In the genomic region with DNA sequence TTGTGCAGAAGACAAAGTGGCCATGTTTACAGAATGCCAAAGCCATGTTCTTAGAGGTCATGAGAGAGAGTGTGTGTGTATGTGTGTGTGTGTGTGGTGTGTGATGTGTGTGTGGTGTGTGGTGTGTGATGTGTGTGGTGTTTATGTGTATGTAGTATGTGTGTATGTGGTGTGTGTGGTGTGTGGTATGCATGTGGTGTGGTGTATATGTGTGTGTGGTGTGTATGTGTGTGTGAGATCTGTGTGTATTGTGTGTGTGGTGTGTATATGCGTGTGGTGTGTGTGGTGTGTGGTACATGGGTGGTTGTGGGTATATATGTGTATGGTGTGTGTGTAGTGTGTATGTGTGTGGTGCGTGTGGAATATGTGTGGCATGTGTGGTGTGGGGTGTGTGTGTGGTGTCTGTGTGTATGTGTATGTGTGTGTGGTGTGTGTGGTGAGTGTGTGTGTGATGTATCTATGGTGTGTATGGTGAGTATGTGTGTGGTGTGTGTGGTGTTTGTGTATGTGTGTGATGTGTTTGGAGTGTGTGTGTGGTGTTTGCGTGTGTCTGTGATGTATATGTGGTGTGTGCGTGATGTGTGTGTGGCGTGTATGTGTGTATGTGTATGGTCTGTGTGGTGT, we compare ENCODE assay signal across 15 cellular contexts. TPM values are rescaled to one million over a fixed set of nuclear protein-coding genes. Genes with fewer than 3 reads are reported as not detected.
DNase-seq lines count a peak whose midpoint lies in the region; ATAC-seq, FAIRE-seq and TF ChIP-seq lines count a peak whose summit lies in the region.
"Had no signal": no experiment of that assay in that cellular context is flagged by ENCODE, and none has a peak within 500 bp of the region (broad histone marks: within the 10 kb centered on the region; RNA-seq: fewer than 3 reads in every experiment).

No MANE protein-coding gene starts in this region.

- H3K79me1 ChIP-seq in H1 (ENCODE audit: low read depth, low read length), result no peaks in the 10 kb centered on the region

- H4K20me1 ChIP-seq in H1 (replicated peaks in 1 of 2; ENCODE audit: control insufficient read depth in 1 of 2, insufficient read depth in 2 of 2, low read length in 2 of 2) (peaks cover 0 to 11% of the 10 kb centered on the region in 2 experiments), osteoblast (ENCODE audit: insufficient read depth, low read length) (no peaks in the 10 kb centered on the region), GM23338 (replicated peaks; ENCODE audit: insufficient read depth) (no peaks in the 10 kb centered on the region)

- CTCF ChIA-PET in H1 (lab: Charles Lee; ENCODE audit: partially characterized antibody), result no interaction called here

- peak overlapping the region; percentile 52; the same call in 1 of the 2 replicates for H2BK20ac ChIP-seq in H1 (ENCODE audit: low read length)

- H3K18ac ChIP-seq in H1 (ENCODE audit: extremely low read depth, low read length), result no peak overlapping the region

- WGBS in H1 (ENCODE audit: extremely low coverage in 1 of 2, insufficient coverage in 1 of 2, insufficient read length in 1 of 2, insufficient replicate concordance in 2 of 2, low coverage in 1 of 2, low lambda C conversion rate in 2 of 2, missing lambda C conversion rate in 1 of 2), 2 experiments, result 62 to 100% methylated on average over 1 to 5 of the region's 5 CpGs

- no peaks in the 10 kb centered on the region; a peak in 1 of 8 replicates for H3K36me3 ChIP-seq in H1 (ENCODE audit: control insufficient read depth in 2 of 4, insufficient read depth in 4 of 4, low read length in 3 of 4)
- H3K36me3 ChIP-seq in osteoblast (ENCODE audit: insufficient read depth, low read length), result no peaks in the 10 kb centered on the region
- H3K36me3 ChIP-seq in GM23338 (ENCODE audit: insufficient read depth), result no peaks in the 10 kb centered on the region

- TF ChIP-seq POLR2A in H1 (IDR thresholded peaks at IDR 0.05; ENCODE audit: control extremely low read depth in 1 of 2, low read depth in 2 of 2, low read length in 2 of 2), result no peak

- H3K27me3 ChIP-seq in H1 (replicated peaks in 1 of 4; ENCODE audit: control insufficient read depth in 3 of 4, extremely low read depth in 1 of 4, insufficient read depth in 3 of 4, low read length in 3 of 4) (peaks cover 0 to 3% (median 0%) of the 10 kb centered on the region in 4 experiments; a peak in 1 of 7 replicates), osteoblast (ENCODE audit: insufficient read depth, low read length) (no peaks in the 10 kb centered on the region), GM23338 (ENCODE audit: insufficient read depth) (no peaks in the 10 kb centered on the region)

- H4K5ac ChIP-seq in H1 (ENCODE audit: insufficient read length, low read depth, low read length), result no peak overlapping the region

- peak overlapping the region; percentile 100 for H3K56ac ChIP-seq in H1 (replicated peaks; ENCODE audit: insufficient read length, low read depth, low read length)

- no peak for TF ChIP-seq RAD21 in H1 (IDR thresholded peaks at IDR 0.05 in 1 of 2, conservative IDR thresholded peaks at IDR 0.05 in 1 of 2; ENCODE audit: low read depth in 2 of 2, low read length in 2 of 2)

- no peak overlapping the region for H3K14ac ChIP-seq in H1 (ENCODE audit: insufficient read length)

- no peaks in the 10 kb centered on the region for H3K9me2 ChIP-seq in GM23338 (ENCODE audit: insufficient read depth)

- TF ChIP-seq CTCF in H1 (IDR thresholded peaks at IDR 0.05; ENCODE audit: control extremely low read depth in 1 of 3, insufficient read depth in 1 of 3, low read depth in 1 of 3, low read length in 3 of 3), result no peak
- TF ChIP-seq CTCF in osteoblast (IDR thresholded peaks at IDR 0.05; ENCODE audit: extremely low read depth, low read depth, low read length), result no peak
- TF ChIP-seq CTCF in GM23338 (conservative IDR thresholded peaks at IDR 0.05; ENCODE audit: low read depth in 2 of 2), result no peak

- no peak overlapping the region for H4K8ac ChIP-seq in H1 (ENCODE audit: extremely low read depth, insufficient read depth, low read length)

- no peak overlapping the region for H2AFZ ChIP-seq in H1 (ENCODE audit: low read length)
- H2AFZ ChIP-seq in osteoblast (ENCODE audit: low read length), result no peak overlapping the region
- no peak overlapping the region for H2AFZ ChIP-seq in GM23338

- peak overlapping the region; percentile 53 for H3K23ac ChIP-seq in H1 (ENCODE audit: insufficient read length)

- H3K27ac ChIP-seq in H1 (ENCODE audit: low read depth, low read length) (no peak overlapping the region), osteoblast (ENCODE audit: low read depth, low read length) (no peak overlapping the region), GM23338 (ENCODE audit: low read depth) (no peak overlapping the region)
- H3K27ac ChIP-seq: C4-2B had no signal

- peak overlapping the region; percentile 92 for H2AK5ac ChIP-seq in H1 (ENCODE audit: low read depth, low read length)

- POLR2A ChIA-PET in H1 (lab: Charles Lee; ENCODE audit: partially characterized antibody), result no interaction called here

- no peak overlapping the region for H3K4me3 Mint-ChIP-seq in GM23338

- H3K23me2 ChIP-seq in H1 (ENCODE audit: low read depth, low read length), result peaks cover 12% of the 10 kb centered on the region; the same call in 1 of the 2 replicates

- H3K27me3 Mint-ChIP-seq in GM23338 (ENCODE audit: insufficient read depth, low read depth, poor library complexity), result peaks cover 9% of the 10 kb centered on the region

- ATAC-seq in GM23338 (no peak), GM21786 (IDR thresholded peaks at IDR 0.05; ENCODE audit: unreplicated experiment) (no peak)

- no peak overlapping the region; the same call in 1 of the 2 replicates for H2BK5ac ChIP-seq in H1 (ENCODE audit: low read depth, low read length)

- peak overlapping the region; percentile 91 for H4K91ac ChIP-seq in H1 (replicated peaks; ENCODE audit: insufficient read length, low read length)

- H3K4me1 ChIP-seq in H1 (replicated peaks in 1 of 4; ENCODE audit: control insufficient read depth in 3 of 4, insufficient read depth in 4 of 4, low read length in 3 of 4) (peaks cover 0 to 14% (median 4%) of the 10 kb centered on the region in 4 experiments; a peak in 2 of 7 replicates), osteoblast (ENCODE audit: insufficient read depth, low read length) (peaks cover 5% of the 10 kb centered on the region), GM23338 (ENCODE audit: insufficient read depth) (peaks cover 16% of the 10 kb centered on the region; the same call in 1 of the 2 replicates)

- FAIRE-seq in HTR-8/SVneo (lab: Jason Lieb, UNC) (peak; percentile 100), H1 (lab: Jason Lieb, UNC) (peak; percentile 84)

- peak overlapping the region; percentile 85 for H3K4ac ChIP-seq in H1 (replicated peaks; ENCODE audit: insufficient read length, low read depth, low read length)

- H3K27ac Mint-ChIP-seq in GM23338, result no peak overlapping the region

- peak overlapping the region; percentile 70; the same call in 1 of the 2 replicates for H2BK12ac ChIP-seq in H1 (ENCODE audit: low read depth, low read length)

- TF ChIP-seq EP300 in H1 (IDR thresholded peaks at IDR 0.05; ENCODE audit: borderline replicate concordance in 1 of 2, low read depth in 2 of 2, low read length in 2 of 2), result no peak

- no peaks in the 10 kb centered on the region for H3K9me3 Mint-ChIP-seq in GM23338

- H2BK15ac ChIP-seq in H1 (ENCODE audit: low read length), result peak overlapping the region; percentile 47

- H3K4me2 ChIP-seq in H1 (ENCODE audit: insufficient read depth in 1 of 2, low read depth in 2 of 2, low read length in 2 of 2), result no peak overlapping the region
- no peak overlapping the region for H3K4me2 ChIP-seq in osteoblast (ENCODE audit: insufficient read depth, low read length)
- no peak overlapping the region for H3K4me2 ChIP-seq in GM23338

- DNase-seq in HTR-8/SVneo (ENCODE audit: insufficient read length, low spot score) (no peak), H1 (ENCODE audit: low read depth in 1 of 2, low spot score in 2 of 2) (no peak), osteoblast (ENCODE audit: insufficient read length, low spot score, missing footprints) (peak; percentile 73), GM23338 (ENCODE audit: low spot score) (no peak)
- DNase-seq: DMS 273 treated with DMSO at 0.1 percent for 48 hours, Kasumi-1, MM.1S, NCI-H1092 treated with DMSO at 0.1 percent for 48 hours, NCI-H2081 treated with DMSO at 0.1 percent for 48 hours, NCI-H510A, NCI-H774, RPMI8226 had no signal

- H3K4me3 ChIP-seq in H1 (ENCODE audit: extremely low read depth in 1 of 4, insufficient read depth in 2 of 4, low read depth in 3 of 4, low read length in 4 of 4), result no peak overlapping the region
- H3K4me3 ChIP-seq in osteoblast (ENCODE audit: insufficient read depth, low read length), result no peak overlapping the region
- no peak overlapping the region for H3K4me3 ChIP-seq in GM23338

- no peaks in the 10 kb centered on the region for H3K79me2 ChIP-seq in H1 (ENCODE audit: control insufficient read depth in 1 of 2, insufficient read depth in 2 of 2, low read length in 2 of 2)
- no peaks in the 10 kb centered on the region for H3K79me2 ChIP-seq in osteoblast (ENCODE audit: insufficient read depth, low read length)
- no peaks in the 10 kb centered on the region for H3K79me2 ChIP-seq in GM23338 (replicated peaks; ENCODE audit: insufficient read depth)

- peaks cover 25% of the 10 kb centered on the region for H3K4me1 Mint-ChIP-seq in GM23338

- H3K9me3 ChIP-seq in H1 (ENCODE audit: insufficient read depth in 2 of 2, low read depth in 1 of 2, low read length in 1 of 2) (no peaks in the 10 kb centered on the region), osteoblast (ENCODE audit: low read depth, low read length) (no peaks in the 10 kb centered on the region)

- H3F3A ChIP-seq in GM23338 (replicated peaks; ENCODE audit: low read depth), result 0 out of 2 replicates have a peak, but pooled peaks cover 3% of the 10 kb centered on the region

- H2BK120ac ChIP-seq in H1 (replicated peaks; ENCODE audit: low read depth, low read length), result no peak overlapping the region

- H3K9ac ChIP-seq in H1 (replicated peaks in 1 of 4; ENCODE audit: extremely low read depth in 1 of 4, low read depth in 3 of 4, low read length in 3 of 4), result no peak overlapping the region; a peak in 2 of 7 replicates

- no peaks in the 10 kb centered on the region for H3K36me3 Mint-ChIP-seq in GM23338 (ENCODE audit: low read depth)

RNA-seq across cellular contexts. Expression of a gene that starts 8.2 kb away (rescaled TPM):
- 0.36 and 0.50 TPM in 2 replicates for total RNA-seq in H1 (2021; fragmentation: NEBNext Ultra II Directional; extraction: Animal tissue kit (Norgen Biotek cat#: 25700))
- polyA plus RNA-seq in H1 (2011; rRNA removed) (0.95 and 0.96 TPM in 2 replicates), GM23338 (2016; fragmentation: Nextera tagmentation; extraction: Ambion mirVana) (1.8 TPM in 2 replicates)
- 0.76 TPM for polyA plus RNA-seq in H1 (2011; cell fraction: cytosol; rRNA removed)
- polyA plus RNA-seq in H1 (2011; cell fraction: nucleus; rRNA removed), result 0.87 TPM
- polyA plus RNA-seq in H1 (2012, experiment 1 of 2), result 0.44 to 0.88 TPM (median 0.81 TPM) in 4 replicates
- 0.88 TPM for polyA plus RNA-seq in H1 (2012, experiment 2 of 2)
- polyA plus RNA-seq in H1 (2013, experiment 1 of 2), result 0.55 TPM
- 0.46 TPM for polyA plus RNA-seq in H1 (2013, experiment 2 of 2)
- polyA minus RNA-seq in H1 (2011; rRNA and poly(A)+ RNA removed), result 0.19 and 1.00 TPM in 2 replicates
- polyA minus RNA-seq in H1 (2011; cell fraction: cytosol; rRNA and poly(A)+ RNA removed), result 22.5 TPM
- 11.9 TPM for polyA minus RNA-seq in H1 (2011; cell fraction: nucleus; rRNA and poly(A)+ RNA removed)
- 4.3 and 4.7 TPM in 2 replicates for total RNA-seq in osteoblast
- 0.63 TPM in 1 of 2 replicates, not detected in the other for total RNA-seq in GM23338 (2014; rRNA removed; shearing (Covaris generic))

RNA-seq across cellular contexts. Expression of a gene that starts 20.0 kb away (rescaled TPM):
- total RNA-seq in H1 (2021; fragmentation: NEBNext Ultra II Directional; extraction: Animal tissue kit (Norgen Biotek cat#: 25700)), result not detected in 2 replicates
- polyA plus RNA-seq in H1 (2011; rRNA removed) (not detected in 2 replicates), GM23338 (2016; fragmentation: Nextera tagmentation; extraction: Ambion mirVana) (not detected in 2 replicates)
- not detected for polyA plus RNA-seq in H1 (2011; cell fraction: cytosol; rRNA removed)
- not detected for polyA plus RNA-seq in H1 (2011; cell fraction: nucleus; rRNA removed)
- polyA plus RNA-seq in H1 (2012, experiment 1 of 2), result not detected in 4 replicates
- polyA plus RNA-seq in H1 (2012, experiment 2 of 2), result not detected
- not detected for polyA plus RNA-seq in H1 (2013, experiment 1 of 2)
- not detected for polyA plus RNA-seq in H1 (2013, experiment 2 of 2)
- polyA minus RNA-seq in H1 (2011; rRNA and poly(A)+ RNA removed), result not detected in 2 replicates
- polyA minus RNA-seq in H1 (2011; cell fraction: cytosol; rRNA and poly(A)+ RNA removed), result not detected
- polyA minus RNA-seq in H1 (2011; cell fraction: nucleus; rRNA and poly(A)+ RNA removed), result not detected
- total RNA-seq in osteoblast, result 4.3 and 5.6 TPM in 2 replicates
- not detected in 2 replicates for total RNA-seq in GM23338 (2014; rRNA removed; shearing (Covaris generic))

RNA-seq across cellular contexts. Expression of a gene that starts 45.9 kb away (rescaled TPM):
- not detected in 2 replicates for total RNA-seq in H1 (2021; fragmentation: NEBNext Ultra II Directional; extraction: Animal tissue kit (Norgen Biotek cat#: 25700))
- 0.13 and 0.35 TPM in 2 replicates for polyA plus RNA-seq in H1 (2011; rRNA removed)
- polyA plus RNA-seq in H1 (2011; cell fraction: cytosol; rRNA removed), result not detected
- not detected for polyA plus RNA-seq in H1 (2011; cell fraction: nucleus; rRNA removed)
- polyA plus RNA-seq in H1 (2012, experiment 1 of 2), result not detected in 4 replicates
- polyA plus RNA-seq in H1 (2012, experiment 2 of 2), result not detected
- polyA plus RNA-seq in H1 (2013, experiment 1 of 2), result not detected
- polyA plus RNA-seq in H1 (2013, experiment 2 of 2), result not detected
- polyA minus RNA-seq in H1 (2011; rRNA and poly(A)+ RNA removed), result 0.16 and 0.61 TPM in 2 replicates
- not detected for polyA minus RNA-seq in H1 (2011; cell fraction: cytosol; rRNA and poly(A)+ RNA removed)
- not detected for polyA minus RNA-seq in H1 (2011; cell fraction: nucleus; rRNA and poly(A)+ RNA removed)
- total RNA-seq in osteoblast, result 12.3 and 23.0 TPM in 2 replicates
- total RNA-seq in GM23338 (2014; rRNA removed; shearing (Covaris generic)), result not detected in 2 replicates
- not detected in 2 replicates for polyA plus RNA-seq in GM23338 (2016; fragmentation: Nextera tagmentation; extraction: Ambion mirVana)
- total RNA-seq: H4 had no signal

RNA-seq across cellular contexts. Expression of a gene that starts 56.1 kb away (rescaled TPM):
- 528 and 539 TPM in 2 replicates for total RNA-seq in H1 (2021; fragmentation: NEBNext Ultra II Directional; extraction: Animal tissue kit (Norgen Biotek cat#: 25700))
- 89.3 and 175 TPM in 2 replicates for polyA plus RNA-seq in H1 (2011; rRNA removed)
- polyA plus RNA-seq in H1 (2011; cell fraction: cytosol; rRNA removed), result 105 TPM
- polyA plus RNA-seq in H1 (2011; cell fraction: nucleus; rRNA removed), result 101 TPM
- 476 to 568 TPM (median 517 TPM) in 4 replicates for polyA plus RNA-seq in H1 (2012, experiment 1 of 2)
- 186 TPM for polyA plus RNA-seq in H1 (2012, experiment 2 of 2)
- 266 TPM for polyA plus RNA-seq in H1 (2013, experiment 1 of 2)
- polyA plus RNA-seq in H1 (2013, experiment 2 of 2), result 257 TPM
- 91.0 and 95.7 TPM in 2 replicates for polyA minus RNA-seq in H1 (2011; rRNA and poly(A)+ RNA removed)
- polyA minus RNA-seq in H1 (2011; cell fraction: cytosol; rRNA and poly(A)+ RNA removed), result 120 TPM
- polyA minus RNA-seq in H1 (2011; cell fraction: nucleus; rRNA and poly(A)+ RNA removed), result 121 TPM
- 94.5 and 101 TPM in 2 replicates for total RNA-seq in osteoblast
- 270 and 272 TPM in 2 replicates for total RNA-seq in GM23338 (2014; rRNA removed; shearing (Covaris generic))
- polyA plus RNA-seq in GM23338 (2016; fragmentation: Nextera tagmentation; extraction: Ambion mirVana), result 525 and 603 TPM in 2 replicates

Comparison
In these comparisons a context has a peak if more than half of its experiments do, and no peak if none do; other contexts are left out.
1. RNA of a gene that starts 45.9 kb away (total RNA-seq): 12.3 to 23.0 TPM in osteoblast; not detected in H1 and not detected in GM23338; every median in the first group is over 10 times any median in the second.